ENCODE assay signal across 15 cellular contexts in the genomic region with DNA sequence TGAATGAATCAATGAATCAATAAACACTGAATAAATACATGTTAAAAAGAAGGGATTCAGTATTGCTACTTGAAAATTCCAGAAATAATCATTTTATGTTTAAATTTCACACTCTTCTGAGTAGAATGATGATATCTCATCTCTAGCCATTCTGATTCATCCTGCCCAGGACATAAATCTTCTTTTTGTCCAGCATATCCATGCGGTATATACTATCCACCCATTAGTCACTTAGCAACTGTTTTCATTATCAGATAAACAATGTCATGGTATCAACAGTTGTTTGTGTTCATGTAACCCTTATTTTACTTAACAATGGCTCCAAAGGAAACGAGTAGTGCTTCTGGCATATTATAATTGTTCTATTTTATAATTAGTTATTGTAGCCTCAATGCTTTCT.
"Had no signal": no experiment of that assay in that cellular context is flagged by ENCODE, and none has a peak within 500 bp of the region (broad histone marks: within the 10 kb centered on the region; RNA-seq: fewer than 3 reads in every experiment).

No MANE protein-coding gene starts in this region.

- H3K27me3 ChIP-seq: cardiac muscle cell, tibial nerve, uterus had no signal

- H3K4me3 ChIP-seq: cardiac muscle cell, tibial nerve, uterus had no signal

- DNase-seq: activated CD4-positive, alpha-beta T cell treated with anti-CD3 and anti-CD28 coated beads for 1 hour; activated CD4-positive, alpha-beta T cell treated with anti-CD3 and anti-CD28 coated beads, Interleukin-2, amount 50 U/mL, for 48 hours; activated CD8-positive, alpha-beta memory T cell treated with anti-CD3 and anti-CD28 coated beads, Interleukin-2, amount 10 ng/mL, durations not matched to agents 7 days and 5 days; activated naive CD4-positive, alpha-beta T cell treated with anti-CD3 and anti-CD28 coated beads, Interleukin-2, amount 50 U/mL, for 16 hours; activated T-cell treated with anti-CD3 and anti-CD28 coated beads, Interleukin-2, amount 50 U/mL, for 1 hour; hypothalamus; posterior cingulate gyrus; stimulated activated CD4-positive, alpha-beta T cell treated with anti-CD3 and anti-CD28 coated beads, Interleukin-2, amount 100 ng/mL, for 48 hours; stimulated activated naive CD4-positive, alpha-beta T cell treated with Interleukin-2 at 50 U/mL for 16 hours; substantia nigra; T1000; uterus had no signal

- H3K4me1 ChIP-seq: tibial nerve, uterus had no signal

- H3K9me3 ChIP-seq: uterus had no signal

- H3K27ac ChIP-seq: cardiac muscle cell, tibial nerve, uterus, VCaP had no signal

- H3K36me3 ChIP-seq: cardiac muscle cell, tibial nerve, uterus had no signal
